Comparison of ENCODE assay signal across 19 cellular contexts in the genomic region with DNA sequence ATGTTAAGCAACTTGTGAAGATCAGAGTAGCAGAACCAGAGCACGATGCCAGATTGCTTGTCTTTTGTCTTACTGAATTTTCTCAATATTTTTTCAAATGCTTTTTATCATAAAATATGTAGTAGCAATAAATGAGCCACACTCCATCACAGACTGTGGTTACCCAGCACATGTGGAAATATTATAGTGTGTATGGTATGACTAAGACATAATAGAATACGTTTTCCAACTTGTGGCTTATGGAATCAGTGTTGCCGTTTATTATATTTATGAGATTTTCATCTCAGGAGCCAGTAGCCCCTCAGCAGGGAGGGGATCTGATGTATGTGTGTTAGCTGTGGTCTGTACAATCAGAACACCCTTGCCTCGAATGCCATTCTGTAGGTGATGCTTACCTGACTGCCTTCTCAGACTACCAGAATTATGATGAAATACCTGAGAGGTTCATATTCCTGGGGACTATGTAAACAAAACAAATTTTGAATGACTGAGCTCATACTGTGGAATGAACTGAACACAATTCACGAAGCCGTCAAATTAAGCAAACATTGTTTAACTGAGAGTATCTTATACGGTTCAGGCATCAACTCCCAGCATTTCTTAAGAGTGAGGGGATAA. TPM values are rescaled to one million over a fixed set of nuclear protein-coding genes. Genes with fewer than 3 reads are reported as not detected.
"Had no signal": no experiment of that assay in that cellular context is flagged by ENCODE, and none has a peak within 500 bp of the region (broad histone marks: within the 10 kb centered on the region; RNA-seq: fewer than 3 reads in every experiment).

No MANE protein-coding gene starts in this region.

- H3K4me3 ChIP-seq: breast epithelium, heart left ventricle, thyroid gland had no signal

- H3K36me3 Mint-ChIP-seq: activated naive CD8-positive, alpha-beta T cell treated with anti-CD3 and anti-CD28 coated beads for 36 hours had no signal

- H3K36me3 ChIP-seq: breast epithelium, heart left ventricle, thyroid gland had no signal

- H3K4me1 Mint-ChIP-seq: activated CD4-positive, alpha-beta memory T cell treated with anti-CD3 and anti-CD28 coated beads, Interleukin-2, amount 10 ng/mL, durations not matched to agents 7 days and 5 days; activated CD4-positive, alpha-beta T cell treated with anti-CD3 and anti-CD28 coated beads for 36 hours; activated naive CD8-positive, alpha-beta T cell treated with anti-CD3 and anti-CD28 coated beads for 36 hours had no signal

- H3K27ac ChIP-seq: breast epithelium, heart left ventricle, parathyroid adenoma, thyroid gland, VCaP had no signal

- ATAC-seq: activated CD4-positive, alpha-beta T cell treated with anti-CD3 and anti-CD28 coated beads for 36 hours; heart left ventricle had no signal

- H3K27me3 ChIP-seq: breast epithelium, thyroid gland had no signal

- H3K4me3 Mint-ChIP-seq: activated CD4-positive, alpha-beta memory T cell treated with anti-CD3 and anti-CD28 coated beads, Interleukin-2, amount 10 ng/mL, durations not matched to agents 7 days and 5 days; activated CD4-positive, alpha-beta T cell treated with anti-CD3 and anti-CD28 coated beads for 36 hours; activated naive CD8-positive, alpha-beta T cell treated with anti-CD3 and anti-CD28 coated beads for 36 hours; endodermal cell had no signal

- H3K27ac Mint-ChIP-seq: activated CD4-positive, alpha-beta memory T cell treated with anti-CD3 and anti-CD28 coated beads, Interleukin-2, amount 10 ng/mL, durations not matched to agents 7 days and 5 days; activated CD4-positive, alpha-beta T cell treated with anti-CD3 and anti-CD28 coated beads for 36 hours; activated naive CD8-positive, alpha-beta T cell treated with anti-CD3 and anti-CD28 coated beads for 36 hours; endodermal cell had no signal

- H3K9me3 Mint-ChIP-seq: activated CD4-positive, alpha-beta memory T cell treated with anti-CD3 and anti-CD28 coated beads, Interleukin-2, amount 10 ng/mL, durations not matched to agents 7 days and 5 days; activated naive CD8-positive, alpha-beta T cell treated with anti-CD3 and anti-CD28 coated beads for 36 hours; endodermal cell had no signal

- H3K4me1 ChIP-seq: breast epithelium, heart left ventricle, parathyroid adenoma had no signal

- DNase-seq: activated CD4-positive, alpha-beta memory T cell treated with anti-CD3 and anti-CD28 coated beads, Interleukin-2, amount 10 ng/mL, durations not matched to agents 7 days and 5 days; activated CD4-positive, alpha-beta T cell treated with anti-CD3 and anti-CD28 coated beads for 36 hours; activated gamma-delta T cell treated with Interleukin-2 at 50 U/mL for 16 hours; activated naive CD8-positive, alpha-beta T cell treated with anti-CD3 and anti-CD28 coated beads for 36 hours; activated T-cell treated with anti-CD3 and anti-CD28 coated beads, Interleukin-2, amount 50 U/mL, for 48 hours; anterior cingulate cortex; endodermal cell; heart left ventricle; midbrain; retina; T-helper 1 cell; thyroid gland had no signal

- H3K9me3 ChIP-seq: breast epithelium, heart left ventricle, thyroid gland had no signal

RNA-seq across cellular contexts. Expression of gene SCEL, which starts 1.9 kb away (rescaled TPM):
- total RNA-seq: activated CD4-positive, alpha-beta memory T cell treated with anti-CD3 and anti-CD28 coated beads, Interleukin-2, amount 10 ng/mL, durations not matched to agents 7 days and 5 days; activated CD4-positive, alpha-beta T cell treated with anti-CD3 and anti-CD28 coated beads for 36 hours; activated naive CD8-positive, alpha-beta T cell treated with anti-CD3 and anti-CD28 coated beads for 36 hours; chondrocyte; dermis microvascular lymphatic vessel endothelial cell; liver; skeletal muscle tissue had no signal
